In the genomic region with DNA sequence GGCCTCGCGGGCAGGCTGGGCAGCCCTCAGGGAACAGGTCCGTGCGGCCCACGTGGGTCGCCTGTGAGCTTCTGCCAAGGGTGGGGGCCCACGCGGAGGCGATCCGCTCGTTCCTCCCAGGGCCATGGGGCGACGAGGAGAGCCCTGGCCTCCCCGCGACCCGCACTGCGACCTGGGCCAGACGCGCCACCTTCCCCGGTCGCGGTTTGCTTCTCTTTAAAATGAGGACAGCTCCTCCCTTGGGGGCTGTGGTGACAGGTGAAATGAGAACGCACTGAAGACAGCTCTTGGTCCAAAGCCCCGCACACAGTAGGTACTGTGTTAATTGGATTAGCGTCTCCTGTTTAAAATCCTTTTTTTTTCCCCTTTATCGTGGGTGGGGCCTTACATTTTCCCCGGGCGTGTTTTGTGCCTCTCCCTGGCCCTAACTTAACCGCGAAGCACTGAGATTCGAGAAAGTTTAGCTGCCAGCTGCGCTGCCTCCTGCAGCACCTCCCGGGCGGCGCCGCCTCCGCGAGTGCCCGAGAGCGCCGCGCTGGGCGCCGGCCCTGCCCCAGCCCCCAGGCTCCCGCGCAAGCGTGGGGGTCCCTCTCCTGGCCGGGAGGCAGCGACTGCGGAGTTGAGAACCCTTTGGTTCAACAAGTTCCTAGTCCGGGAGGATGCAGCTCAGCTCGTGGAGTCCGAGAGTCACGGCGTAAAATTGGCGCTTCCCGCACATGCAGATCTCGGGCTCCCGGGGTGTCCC, we compare ENCODE assay signal across 1 cellular context.
TF ChIP-seq lines count a peak whose summit lies in the region.

No MANE protein-coding gene starts in this region.

TF ChIP-seq in K562, 482 proteins besides CTCF, POLR2A, EP300 and RAD21 (continued from another document and continues in another):
- TF ChIP-seq RBFOX2 (IDR thresholded peaks at IDR 0.05; ENCODE audit: low read depth, low read length) (peak; percentile 58; the same call in 1 of the 2 replicates), MAZ (CRISPR knock-in tag; conservative IDR thresholded peaks at IDR 0.05 in 1 of 2, IDR thresholded peaks at IDR 0.05 in 1 of 2) (peak in 1 of 2 experiments; percentile 59; a peak in 1 of 4 replicates), RB1 (IDR thresholded peaks at IDR 0.05; ENCODE audit: low read depth) (peak; percentile 46; the same call in 1 of the 2 replicates), L3MBTL2 (IDR thresholded peaks at IDR 0.05) (peak; percentile 47), GABPB1 (CRISPR knock-in tag; IDR thresholded peaks at IDR 0.05) (peak; percentile 46; the same call in 1 of the 2 replicates), ZC3H11A (IDR thresholded peaks at IDR 0.05; ENCODE audit: low read depth, low read length) (no peak), CREBBP (IDR thresholded peaks at IDR 0.05; ENCODE audit: low read depth, low read length) (no peak), NRF1 (conservative IDR thresholded peaks at IDR 0.05 in 1 of 2, IDR thresholded peaks at IDR 0.05 in 1 of 2) (peak in 1 of 2 experiments; percentile 38; a peak in 1 of 4 replicates), NR1H2 (CRISPR knock-in tag; IDR thresholded peaks at IDR 0.05) (peak; percentile 37; the same call in 1 of the 2 replicates), EZH2 (IDR thresholded peaks at IDR 0.05; ENCODE audit: borderline replicate concordance, low read depth, low read length) (no peak), KAT7 (CRISPR knock-in tag; IDR thresholded peaks at IDR 0.05; ENCODE audit: borderline replicate concordance) (peak; percentile 74; the same call in 1 of the 2 replicates), SREBF2 (CRISPR knock-in tag; IDR thresholded peaks at IDR 0.05) (no peak), ZKSCAN1 (IDR thresholded peaks at IDR 0.05; ENCODE audit: low read depth, low read length) (peak; percentile 93), CREB1 (IDR thresholded peaks at IDR 0.05) (no peak), CREB1 (CRISPR knock-in tag; IDR thresholded peaks at IDR 0.05) (peak; percentile 30; the same call in 1 of the 2 replicates)
- TF ChIP-seq, protein P1, sequence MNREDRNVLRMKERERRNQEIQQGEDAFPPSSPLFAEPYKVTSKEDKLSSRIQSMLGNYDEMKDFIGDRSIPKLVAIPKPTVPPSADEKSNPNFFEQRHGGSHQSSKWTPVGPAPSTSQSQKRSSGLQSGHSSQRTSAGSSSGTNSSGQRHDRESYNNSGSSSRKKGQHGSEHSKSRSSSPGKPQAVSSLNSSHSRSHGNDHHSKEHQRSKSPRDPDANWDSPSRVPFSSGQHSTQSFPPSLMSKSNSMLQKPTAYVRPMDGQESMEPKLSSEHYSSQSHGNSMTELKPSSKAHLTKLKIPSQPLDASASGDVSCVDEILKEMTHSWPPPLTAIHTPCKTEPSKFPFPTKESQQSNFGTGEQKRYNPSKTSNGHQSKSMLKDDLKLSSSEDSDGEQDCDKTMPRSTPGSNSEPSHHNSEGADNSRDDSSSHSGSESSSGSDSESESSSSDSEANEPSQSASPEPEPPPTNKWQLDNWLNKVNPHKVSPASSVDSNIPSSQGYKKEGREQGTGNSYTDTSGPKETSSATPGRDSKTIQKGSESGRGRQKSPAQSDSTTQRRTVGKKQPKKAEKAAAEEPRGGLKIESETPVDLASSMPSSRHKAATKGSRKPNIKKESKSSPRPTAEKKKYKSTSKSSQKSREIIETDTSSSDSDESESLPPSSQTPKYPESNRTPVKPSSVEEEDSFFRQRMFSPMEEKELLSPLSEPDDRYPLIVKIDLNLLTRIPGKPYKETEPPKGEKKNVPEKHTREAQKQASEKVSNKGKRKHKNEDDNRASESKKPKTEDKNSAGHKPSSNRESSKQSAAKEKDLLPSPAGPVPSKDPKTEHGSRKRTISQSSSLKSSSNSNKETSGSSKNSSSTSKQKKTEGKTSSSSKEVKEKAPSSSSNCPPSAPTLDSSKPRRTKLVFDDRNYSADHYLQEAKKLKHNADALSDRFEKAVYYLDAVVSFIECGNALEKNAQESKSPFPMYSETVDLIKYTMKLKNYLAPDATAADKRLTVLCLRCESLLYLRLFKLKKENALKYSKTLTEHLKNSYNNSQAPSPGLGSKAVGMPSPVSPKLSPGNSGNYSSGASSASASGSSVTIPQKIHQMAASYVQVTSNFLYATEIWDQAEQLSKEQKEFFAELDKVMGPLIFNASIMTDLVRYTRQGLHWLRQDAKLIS (CRISPR knock-in tag; IDR thresholded peaks at IDR 0.05) = peak; percentile 71; the same call in 1 of the 2 replicates
- TF ChIP-seq, protein P2, sequence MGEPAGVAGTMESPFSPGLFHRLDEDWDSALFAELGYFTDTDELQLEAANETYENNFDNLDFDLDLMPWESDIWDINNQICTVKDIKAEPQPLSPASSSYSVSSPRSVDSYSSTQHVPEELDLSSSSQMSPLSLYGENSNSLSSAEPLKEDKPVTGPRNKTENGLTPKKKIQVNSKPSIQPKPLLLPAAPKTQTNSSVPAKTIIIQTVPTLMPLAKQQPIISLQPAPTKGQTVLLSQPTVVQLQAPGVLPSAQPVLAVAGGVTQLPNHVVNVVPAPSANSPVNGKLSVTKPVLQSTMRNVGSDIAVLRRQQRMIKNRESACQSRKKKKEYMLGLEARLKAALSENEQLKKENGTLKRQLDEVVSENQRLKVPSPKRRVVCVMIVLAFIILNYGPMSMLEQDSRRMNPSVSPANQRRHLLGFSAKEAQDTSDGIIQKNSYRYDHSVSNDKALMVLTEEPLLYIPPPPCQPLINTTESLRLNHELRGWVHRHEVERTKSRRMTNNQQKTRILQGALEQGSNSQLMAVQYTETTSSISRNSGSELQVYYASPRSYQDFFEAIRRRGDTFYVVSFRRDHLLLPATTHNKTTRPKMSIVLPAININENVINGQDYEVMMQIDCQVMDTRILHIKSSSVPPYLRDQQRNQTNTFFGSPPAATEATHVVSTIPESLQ (CRISPR knock-in tag; IDR thresholded peaks at IDR 0.05) = peak; percentile 42; the same call in 1 of the 2 replicates
- TF ChIP-seq, protein P3, sequence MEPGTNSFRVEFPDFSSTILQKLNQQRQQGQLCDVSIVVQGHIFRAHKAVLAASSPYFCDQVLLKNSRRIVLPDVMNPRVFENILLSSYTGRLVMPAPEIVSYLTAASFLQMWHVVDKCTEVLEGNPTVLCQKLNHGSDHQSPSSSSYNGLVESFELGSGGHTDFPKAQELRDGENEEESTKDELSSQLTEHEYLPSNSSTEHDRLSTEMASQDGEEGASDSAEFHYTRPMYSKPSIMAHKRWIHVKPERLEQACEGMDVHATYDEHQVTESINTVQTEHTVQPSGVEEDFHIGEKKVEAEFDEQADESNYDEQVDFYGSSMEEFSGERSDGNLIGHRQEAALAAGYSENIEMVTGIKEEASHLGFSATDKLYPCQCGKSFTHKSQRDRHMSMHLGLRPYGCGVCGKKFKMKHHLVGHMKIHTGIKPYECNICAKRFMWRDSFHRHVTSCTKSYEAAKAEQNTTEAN (CRISPR knock-in tag; IDR thresholded peaks at IDR 0.05) = no peak
- TF ChIP-seq, protein P4, sequence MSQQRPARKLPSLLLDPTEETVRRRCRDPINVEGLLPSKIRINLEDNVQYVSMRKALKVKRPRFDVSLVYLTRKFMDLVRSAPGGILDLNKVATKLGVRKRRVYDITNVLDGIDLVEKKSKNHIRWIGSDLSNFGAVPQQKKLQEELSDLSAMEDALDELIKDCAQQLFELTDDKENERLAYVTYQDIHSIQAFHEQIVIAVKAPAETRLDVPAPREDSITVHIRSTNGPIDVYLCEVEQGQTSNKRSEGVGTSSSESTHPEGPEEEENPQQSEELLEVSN (IDR thresholded peaks at IDR 0.05; ENCODE audit: borderline replicate concordance in 1 of 2, extremely low read depth in 1 of 2, insufficient read depth in 1 of 2, insufficient read length in 1 of 2, low read depth in 1 of 2, low read length in 1 of 2, poor library complexity in 1 of 2, severe bottlenecking in 1 of 2) = peak in 1 of 2 experiments; percentile 56
- TF ChIP-seq, protein P5, sequence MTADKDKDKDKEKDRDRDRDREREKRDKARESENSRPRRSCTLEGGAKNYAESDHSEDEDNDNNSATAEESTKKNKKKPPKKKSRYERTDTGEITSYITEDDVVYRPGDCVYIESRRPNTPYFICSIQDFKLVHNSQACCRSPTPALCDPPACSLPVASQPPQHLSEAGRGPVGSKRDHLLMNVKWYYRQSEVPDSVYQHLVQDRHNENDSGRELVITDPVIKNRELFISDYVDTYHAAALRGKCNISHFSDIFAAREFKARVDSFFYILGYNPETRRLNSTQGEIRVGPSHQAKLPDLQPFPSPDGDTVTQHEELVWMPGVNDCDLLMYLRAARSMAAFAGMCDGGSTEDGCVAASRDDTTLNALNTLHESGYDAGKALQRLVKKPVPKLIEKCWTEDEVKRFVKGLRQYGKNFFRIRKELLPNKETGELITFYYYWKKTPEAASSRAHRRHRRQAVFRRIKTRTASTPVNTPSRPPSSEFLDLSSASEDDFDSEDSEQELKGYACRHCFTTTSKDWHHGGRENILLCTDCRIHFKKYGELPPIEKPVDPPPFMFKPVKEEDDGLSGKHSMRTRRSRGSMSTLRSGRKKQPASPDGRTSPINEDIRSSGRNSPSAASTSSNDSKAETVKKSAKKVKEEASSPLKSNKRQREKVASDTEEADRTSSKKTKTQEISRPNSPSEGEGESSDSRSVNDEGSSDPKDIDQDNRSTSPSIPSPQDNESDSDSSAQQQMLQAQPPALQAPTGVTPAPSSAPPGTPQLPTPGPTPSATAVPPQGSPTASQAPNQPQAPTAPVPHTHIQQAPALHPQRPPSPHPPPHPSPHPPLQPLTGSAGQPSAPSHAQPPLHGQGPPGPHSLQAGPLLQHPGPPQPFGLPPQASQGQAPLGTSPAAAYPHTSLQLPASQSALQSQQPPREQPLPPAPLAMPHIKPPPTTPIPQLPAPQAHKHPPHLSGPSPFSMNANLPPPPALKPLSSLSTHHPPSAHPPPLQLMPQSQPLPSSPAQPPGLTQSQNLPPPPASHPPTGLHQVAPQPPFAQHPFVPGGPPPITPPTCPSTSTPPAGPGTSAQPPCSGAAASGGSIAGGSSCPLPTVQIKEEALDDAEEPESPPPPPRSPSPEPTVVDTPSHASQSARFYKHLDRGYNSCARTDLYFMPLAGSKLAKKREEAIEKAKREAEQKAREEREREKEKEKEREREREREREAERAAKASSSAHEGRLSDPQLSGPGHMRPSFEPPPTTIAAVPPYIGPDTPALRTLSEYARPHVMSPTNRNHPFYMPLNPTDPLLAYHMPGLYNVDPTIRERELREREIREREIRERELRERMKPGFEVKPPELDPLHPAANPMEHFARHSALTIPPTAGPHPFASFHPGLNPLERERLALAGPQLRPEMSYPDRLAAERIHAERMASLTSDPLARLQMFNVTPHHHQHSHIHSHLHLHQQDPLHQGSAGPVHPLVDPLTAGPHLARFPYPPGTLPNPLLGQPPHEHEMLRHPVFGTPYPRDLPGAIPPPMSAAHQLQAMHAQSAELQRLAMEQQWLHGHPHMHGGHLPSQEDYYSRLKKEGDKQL (CRISPR knock-in tag; IDR thresholded peaks at IDR 0.05; ENCODE audit: borderline replicate concordance) = 0 out of 2 replicates have a peak, but pooled peaks have one; percentile 72
- TF ChIP-seq, protein P6, sequence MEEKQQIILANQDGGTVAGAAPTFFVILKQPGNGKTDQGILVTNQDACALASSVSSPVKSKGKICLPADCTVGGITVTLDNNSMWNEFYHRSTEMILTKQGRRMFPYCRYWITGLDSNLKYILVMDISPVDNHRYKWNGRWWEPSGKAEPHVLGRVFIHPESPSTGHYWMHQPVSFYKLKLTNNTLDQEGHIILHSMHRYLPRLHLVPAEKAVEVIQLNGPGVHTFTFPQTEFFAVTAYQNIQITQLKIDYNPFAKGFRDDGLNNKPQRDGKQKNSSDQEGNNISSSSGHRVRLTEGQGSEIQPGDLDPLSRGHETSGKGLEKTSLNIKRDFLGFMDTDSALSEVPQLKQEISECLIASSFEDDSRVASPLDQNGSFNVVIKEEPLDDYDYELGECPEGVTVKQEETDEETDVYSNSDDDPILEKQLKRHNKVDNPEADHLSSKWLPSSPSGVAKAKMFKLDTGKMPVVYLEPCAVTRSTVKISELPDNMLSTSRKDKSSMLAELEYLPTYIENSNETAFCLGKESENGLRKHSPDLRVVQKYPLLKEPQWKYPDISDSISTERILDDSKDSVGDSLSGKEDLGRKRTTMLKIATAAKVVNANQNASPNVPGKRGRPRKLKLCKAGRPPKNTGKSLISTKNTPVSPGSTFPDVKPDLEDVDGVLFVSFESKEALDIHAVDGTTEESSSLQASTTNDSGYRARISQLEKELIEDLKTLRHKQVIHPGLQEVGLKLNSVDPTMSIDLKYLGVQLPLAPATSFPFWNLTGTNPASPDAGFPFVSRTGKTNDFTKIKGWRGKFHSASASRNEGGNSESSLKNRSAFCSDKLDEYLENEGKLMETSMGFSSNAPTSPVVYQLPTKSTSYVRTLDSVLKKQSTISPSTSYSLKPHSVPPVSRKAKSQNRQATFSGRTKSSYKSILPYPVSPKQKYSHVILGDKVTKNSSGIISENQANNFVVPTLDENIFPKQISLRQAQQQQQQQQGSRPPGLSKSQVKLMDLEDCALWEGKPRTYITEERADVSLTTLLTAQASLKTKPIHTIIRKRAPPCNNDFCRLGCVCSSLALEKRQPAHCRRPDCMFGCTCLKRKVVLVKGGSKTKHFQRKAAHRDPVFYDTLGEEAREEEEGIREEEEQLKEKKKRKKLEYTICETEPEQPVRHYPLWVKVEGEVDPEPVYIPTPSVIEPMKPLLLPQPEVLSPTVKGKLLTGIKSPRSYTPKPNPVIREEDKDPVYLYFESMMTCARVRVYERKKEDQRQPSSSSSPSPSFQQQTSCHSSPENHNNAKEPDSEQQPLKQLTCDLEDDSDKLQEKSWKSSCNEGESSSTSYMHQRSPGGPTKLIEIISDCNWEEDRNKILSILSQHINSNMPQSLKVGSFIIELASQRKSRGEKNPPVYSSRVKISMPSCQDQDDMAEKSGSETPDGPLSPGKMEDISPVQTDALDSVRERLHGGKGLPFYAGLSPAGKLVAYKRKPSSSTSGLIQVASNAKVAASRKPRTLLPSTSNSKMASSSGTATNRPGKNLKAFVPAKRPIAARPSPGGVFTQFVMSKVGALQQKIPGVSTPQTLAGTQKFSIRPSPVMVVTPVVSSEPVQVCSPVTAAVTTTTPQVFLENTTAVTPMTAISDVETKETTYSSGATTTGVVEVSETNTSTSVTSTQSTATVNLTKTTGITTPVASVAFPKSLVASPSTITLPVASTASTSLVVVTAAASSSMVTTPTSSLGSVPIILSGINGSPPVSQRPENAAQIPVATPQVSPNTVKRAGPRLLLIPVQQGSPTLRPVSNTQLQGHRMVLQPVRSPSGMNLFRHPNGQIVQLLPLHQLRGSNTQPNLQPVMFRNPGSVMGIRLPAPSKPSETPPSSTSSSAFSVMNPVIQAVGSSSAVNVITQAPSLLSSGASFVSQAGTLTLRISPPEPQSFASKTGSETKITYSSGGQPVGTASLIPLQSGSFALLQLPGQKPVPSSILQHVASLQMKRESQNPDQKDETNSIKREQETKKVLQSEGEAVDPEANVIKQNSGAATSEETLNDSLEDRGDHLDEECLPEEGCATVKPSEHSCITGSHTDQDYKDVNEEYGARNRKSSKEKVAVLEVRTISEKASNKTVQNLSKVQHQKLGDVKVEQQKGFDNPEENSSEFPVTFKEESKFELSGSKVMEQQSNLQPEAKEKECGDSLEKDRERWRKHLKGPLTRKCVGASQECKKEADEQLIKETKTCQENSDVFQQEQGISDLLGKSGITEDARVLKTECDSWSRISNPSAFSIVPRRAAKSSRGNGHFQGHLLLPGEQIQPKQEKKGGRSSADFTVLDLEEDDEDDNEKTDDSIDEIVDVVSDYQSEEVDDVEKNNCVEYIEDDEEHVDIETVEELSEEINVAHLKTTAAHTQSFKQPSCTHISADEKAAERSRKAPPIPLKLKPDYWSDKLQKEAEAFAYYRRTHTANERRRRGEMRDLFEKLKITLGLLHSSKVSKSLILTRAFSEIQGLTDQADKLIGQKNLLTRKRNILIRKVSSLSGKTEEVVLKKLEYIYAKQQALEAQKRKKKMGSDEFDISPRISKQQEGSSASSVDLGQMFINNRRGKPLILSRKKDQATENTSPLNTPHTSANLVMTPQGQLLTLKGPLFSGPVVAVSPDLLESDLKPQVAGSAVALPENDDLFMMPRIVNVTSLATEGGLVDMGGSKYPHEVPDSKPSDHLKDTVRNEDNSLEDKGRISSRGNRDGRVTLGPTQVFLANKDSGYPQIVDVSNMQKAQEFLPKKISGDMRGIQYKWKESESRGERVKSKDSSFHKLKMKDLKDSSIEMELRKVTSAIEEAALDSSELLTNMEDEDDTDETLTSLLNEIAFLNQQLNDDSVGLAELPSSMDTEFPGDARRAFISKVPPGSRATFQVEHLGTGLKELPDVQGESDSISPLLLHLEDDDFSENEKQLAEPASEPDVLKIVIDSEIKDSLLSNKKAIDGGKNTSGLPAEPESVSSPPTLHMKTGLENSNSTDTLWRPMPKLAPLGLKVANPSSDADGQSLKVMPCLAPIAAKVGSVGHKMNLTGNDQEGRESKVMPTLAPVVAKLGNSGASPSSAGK (IDR thresholded peaks at IDR 0.05) = peak; percentile 65; the same call in 1 of the 2 replicates
